Comparison of ENCODE assay signal across 9 cellular contexts in the genomic region with DNA sequence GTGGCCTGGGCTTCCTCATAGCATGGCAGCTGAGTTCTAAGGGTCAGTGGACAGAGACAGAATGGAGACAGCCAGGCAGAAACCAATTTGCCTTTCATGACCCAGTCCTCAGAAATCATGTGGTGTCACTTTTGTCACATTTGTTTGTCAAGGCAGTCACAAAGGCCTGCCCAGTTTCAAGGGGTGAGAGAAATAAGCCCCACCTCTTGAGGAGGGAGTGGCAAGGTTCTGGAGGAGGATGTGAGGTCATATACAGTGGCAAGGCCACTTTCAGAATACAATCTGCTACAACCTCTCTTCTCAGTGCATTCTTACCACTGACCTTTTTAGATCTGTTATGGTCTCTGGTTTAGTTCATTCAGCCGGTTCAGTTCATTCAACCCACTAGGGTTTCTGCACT.
A peak's percentile ranks its signal among the peaks of the same experiment; 100 is the strongest.
DNase-seq lines count a peak whose midpoint lies in the region; ATAC-seq and FAIRE-seq lines count a peak whose summit lies in the region.
"Had no signal": no experiment of that assay in that cellular context is flagged by ENCODE, and none has a peak within 500 bp of the region (broad histone marks: within the 10 kb centered on the region; RNA-seq: fewer than 3 reads in every experiment).

No MANE protein-coding gene starts in this region.

- H3K27me3 Mint-ChIP-seq in effector memory CD8-positive, alpha-beta T cell = no peaks in the 10 kb centered on the region

- peak overlapping the region; percentile 84 to 85 for H3K27ac Mint-ChIP-seq in effector memory CD8-positive, alpha-beta T cell

- peak overlapping the region in 1 of 2 donors; percentile 46 for H3K4me3 Mint-ChIP-seq in effector memory CD8-positive, alpha-beta T cell

- peak; percentile 96 for FAIRE-seq in GM18507 (lab: Jason Lieb, UNC)

- no peaks in the 10 kb centered on the region for H3K9me3 Mint-ChIP-seq in effector memory CD8-positive, alpha-beta T cell

- H3K4me1 Mint-ChIP-seq in effector memory CD8-positive, alpha-beta T cell (ENCODE audit: low read depth in 2 of 2) = peaks cover 8 to 15% of the 10 kb centered on the region in 2 donors

- peaks cover 4% of the 10 kb centered on the region for H3K36me3 Mint-ChIP-seq in effector memory CD8-positive, alpha-beta T cell (ENCODE audit: insufficient read depth)

- DNase-seq in GM18507 (ENCODE audit: extremely low spot score, insufficient read length, low read depth) (no peak), DMS153 (lab: John Stamatoyannopoulos, UW) (no peak), LoVo (ENCODE audit: low spot score) (no peak), AG20443 (ENCODE audit: low spot score) (no peak)
- peak; percentile 36 to 47 (median 39) for DNase-seq in effector memory CD8-positive, alpha-beta T cell
- DNase-seq: GOT3, NCI-H446 treated with DMSO at 0.1 percent for 48 hours had no signal

- ATAC-seq in GM19455 (IDR thresholded peaks at IDR 0.05; ENCODE audit: unreplicated experiment) (peak; percentile 82), HG03342 (IDR thresholded peaks at IDR 0.05; ENCODE audit: unreplicated experiment) (peak; percentile 91)
- ATAC-seq in effector memory CD8-positive, alpha-beta T cell (replicated peaks) = peak; percentile 95

Comparison
In these comparisons a context has a peak if more than half of its experiments do, and no peak if none do; other contexts are left out.
1. DNase-seq: peak in effector memory CD8-positive, alpha-beta T cell (3 of 3); none in GM18507 (single experiment), DMS153 (single experiment), LoVo (single experiment) and AG20443 (single experiment).
2. Peak in every context shown above with its lines, with median percentiles within 50 percentile points of each other: ATAC-seq.